ENCODE assay signal across 32 cellular contexts in the genomic region with DNA sequence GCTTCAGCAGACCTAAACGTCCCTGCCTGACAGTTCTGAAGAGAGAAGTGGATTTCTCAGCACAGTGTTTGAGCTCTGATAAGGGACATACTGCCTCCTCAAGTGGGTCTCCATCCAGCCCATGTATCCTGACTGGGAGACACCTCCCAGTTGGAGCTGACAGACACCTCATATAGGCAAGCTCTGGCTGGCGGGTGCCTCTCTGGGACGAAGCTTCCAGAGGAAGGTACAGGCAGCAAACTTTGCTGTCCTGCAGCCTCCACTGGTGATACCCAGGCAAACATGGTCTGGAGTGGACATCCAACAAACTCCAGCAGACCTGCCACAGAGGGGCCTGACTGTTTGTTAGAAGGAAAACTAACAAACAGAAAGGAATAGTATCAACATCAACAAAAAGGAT.
"Had no signal": no experiment of that assay in that cellular context is flagged by ENCODE, and none has a peak within 500 bp of the region (broad histone marks: within the 10 kb centered on the region; RNA-seq: fewer than 3 reads in every experiment).

No MANE protein-coding gene starts in this region.

- H3K4me1 ChIP-seq: adrenal gland, ascending aorta, body of pancreas, breast epithelium had no signal

- H3K9me3 ChIP-seq: adrenal gland, body of pancreas, breast epithelium had no signal

- DNase-seq: activated effector memory CD4-positive, alpha-beta T cell treated with anti-CD3 and anti-CD28 coated beads, Interleukin-2, amount 50 U/mL, for 16 hours; activated effector memory CD4-positive, alpha-beta T cell treated with Interleukin-2 at 50 U/mL for 16 hours; activated gamma-delta T cell; activated gamma-delta T cell treated with Interleukin-2 at 50 U/mL for 16 hours; activated naive CD4-positive, alpha-beta T cell; activated naive CD4-positive, alpha-beta T cell treated with anti-CD3 and anti-CD28 coated beads for 36 hours; activated naive CD4-positive, alpha-beta T cell treated with anti-CD3 and anti-CD28 coated beads, Interleukin-2, amount 10 ng/mL, durations not matched to agents 7 days and 5 days; activated naive CD4-positive, alpha-beta T cell treated with anti-CD3 and anti-CD28 coated beads, Interleukin-2, amount 50 U/mL, for 16 hours; activated naive CD4-positive, alpha-beta T cell treated with Interleukin-2 at 50 U/mL for 16 hours; activated naive CD8-positive, alpha-beta T cell treated with anti-CD3 and anti-CD28 coated beads for 36 hours; activated naive CD8-positive, alpha-beta T cell treated with anti-CD3 and anti-CD28 coated beads, Interleukin-2, amount 10 ng/mL, durations not matched to agents 7 days and 5 days; activated naive CD8-positive, alpha-beta T cell treated with anti-CD3 and anti-CD28 coated beads, Interleukin-2, amount 50 U/mL, for 24 hours; activated T-cell treated with anti-CD3 and anti-CD28 coated beads, Interleukin-2, amount 50 U/mL, for 1 hour; activated T-cell treated with anti-CD3 and anti-CD28 coated beads, Interleukin-2, amount 50 U/mL, for 24 hours; activated T-cell treated with anti-CD3 and anti-CD28 coated beads, Interleukin-2, amount 50 U/mL, for 4 hours; activated T-cell treated with anti-CD3 and anti-CD28 coated beads, Interleukin-2, amount 50 U/mL, for 48 hours; activated T-cell treated with anti-CD3 and anti-CD28 coated beads, Interleukin-2, amount 50 U/mL, for 72 hours; adrenal gland; amniotic stem cell; amygdala; anterior cingulate cortex; aorta; body of pancreas; brain microvascular endothelial cell; caudate nucleus; central memory CD4-positive, alpha-beta T cell; cerebellar nuclear complex had no signal

- H3K27me3 ChIP-seq: adrenal gland, ascending aorta, body of pancreas, brain microvascular endothelial cell, breast epithelium, cardiac muscle cell had no signal

- ATAC-seq: activated naive CD4-positive, alpha-beta T cell treated with anti-CD3 and anti-CD28 coated beads, Interleukin-2, amount 50 U/mL, for 72 hours; activated naive CD8-positive, alpha-beta T cell treated with anti-CD3 and anti-CD28 coated beads, Interleukin-2, amount 50 U/mL, for 24 hours; activated T-cell treated with anti-CD3 and anti-CD28 coated beads, Interleukin-2, amount 50 U/mL, for 4 hours; activated T-cell treated with anti-CD3 and anti-CD28 coated beads, Interleukin-2, amount 50 U/mL, for 72 hours; activated T-helper 17 cell treated with anti-CD3 and anti-CD28 coated beads, Interleukin-2, amount 50 U/mL, for 72 hours; body of pancreas had no signal

- H3K27ac ChIP-seq: adrenal gland, ascending aorta, body of pancreas, brain microvascular endothelial cell, breast epithelium, cardiac muscle cell had no signal

- H3K36me3 ChIP-seq: adrenal gland, ascending aorta, brain microvascular endothelial cell, breast epithelium, cardiac muscle cell had no signal

- H3K4me3 ChIP-seq: adrenal gland, ascending aorta, body of pancreas, breast epithelium, cardiac muscle cell had no signal
